25 cellular contexts compared by ENCODE assay signal in the genomic region with DNA sequence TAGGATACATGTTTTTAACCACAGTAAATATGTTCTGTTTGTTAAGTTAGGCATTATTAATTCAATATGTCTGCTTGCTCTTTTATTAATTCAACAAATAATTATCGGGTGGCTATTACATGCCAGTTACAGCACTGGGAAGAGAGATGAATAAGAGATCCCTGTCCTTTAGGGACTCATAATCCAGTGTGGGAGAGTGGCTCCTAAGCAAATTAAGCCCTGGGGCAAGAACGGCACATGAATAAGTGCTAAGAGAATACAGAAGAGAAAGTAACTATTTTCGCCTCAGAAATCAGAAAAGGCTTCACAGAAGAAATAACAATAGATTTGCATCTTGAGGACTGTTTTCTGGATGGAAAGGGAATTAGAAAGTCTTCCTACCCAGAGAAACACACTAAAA.
"Had no signal": no experiment of that assay in that cellular context is flagged by ENCODE, and none has a peak within 500 bp of the region (broad histone marks: within the 10 kb centered on the region; RNA-seq: fewer than 3 reads in every experiment).

No MANE protein-coding gene starts in this region.

- H3K4me3 Mint-ChIP-seq: activated CD4-positive, alpha-beta memory T cell treated with anti-CD3 and anti-CD28 coated beads, Interleukin-2, amount 10 ng/mL, durations not matched to agents 7 days and 5 days; activated CD4-positive, alpha-beta T cell treated with anti-CD3 and anti-CD28 coated beads, Interleukin-2, amount 10 ng/mL, durations not matched to agents 24 days and 14 days; activated naive CD4-positive, alpha-beta T cell treated with anti-CD3 and anti-CD28 coated beads, Interleukin-2, amount 50 U/mL, for 24 hours; activated naive CD8-positive, alpha-beta T cell treated with anti-CD3 and anti-CD28 coated beads, Interleukin-2, amount 50 U/mL, for 24 hours; activated T-cell treated with anti-CD3 and anti-CD28 coated beads, Interleukin-2, amount 50 U/mL, for 24 hours; nephron progenitor cell; stimulated activated effector memory CD8-positive, alpha-beta T cell treated with anti-CD3 and anti-CD28 coated beads, Interleukin-12 subunit alpha, Interleukin-12 subunit beta, amount 100 ng/mL, for 72 hours; stimulated activated naive CD8-positive, alpha-beta T cell treated with anti-CD3 and anti-CD28 coated beads, Interleukin-15, Interleukin-2, amounts not matched to agents 100 ng/mL and 50 ng/mL, for 24 hours; T-helper 17 cell had no signal

- DNase-seq: activated CD4-positive, alpha-beta memory T cell treated with anti-CD3 and anti-CD28 coated beads, Interleukin-2, amount 10 ng/mL, durations not matched to agents 7 days and 5 days; activated CD4-positive, alpha-beta T cell treated with anti-CD3 and anti-CD28 coated beads, Interleukin-2, amount 10 ng/mL, durations not matched to agents 24 days and 14 days; activated CD4-positive, CD25-positive, alpha-beta regulatory T cell treated with anti-CD3 and anti-CD28 coated beads, Interleukin-2, amount 50 U/mL, for 72 hours; activated CD8-positive, alpha-beta memory T cell treated with anti-CD3 and anti-CD28 coated beads, Interleukin-2, amount 50 U/mL, for 48 hours; activated naive CD8-positive, alpha-beta T cell treated with anti-CD3 and anti-CD28 coated beads, Interleukin-2, amount 50 U/mL, for 24 hours; activated T-cell treated with anti-CD3 and anti-CD28 coated beads, Interleukin-2, amount 50 U/mL, for 24 hours; amygdala; dermis blood vessel endothelial cell; effector CD8-positive, alpha-beta T cell; erythroblast; head of caudate nucleus; kidney glomerular epithelial cell; nephron progenitor cell; ovary; retina; small intestine; stimulated activated CD4-positive, alpha-beta T cell treated with anti-CD3 and anti-CD28 coated beads, Interleukin-4, amount 100 ng/mL, for 24 hours; T-helper 17 cell; T1000; upper lobe of left lung had no signal

- H3K36me3 ChIP-seq: ovary, upper lobe of left lung, vagina had no signal

- H3K27me3 Mint-ChIP-seq: activated CD4-positive, alpha-beta memory T cell treated with anti-CD3 and anti-CD28 coated beads, Interleukin-2, amount 10 ng/mL, durations not matched to agents 7 days and 5 days; activated CD4-positive, alpha-beta T cell treated with anti-CD3 and anti-CD28 coated beads, Interleukin-2, amount 10 ng/mL, durations not matched to agents 24 days and 14 days; activated naive CD4-positive, alpha-beta T cell treated with anti-CD3 and anti-CD28 coated beads, Interleukin-2, amount 50 U/mL, for 24 hours; activated naive CD8-positive, alpha-beta T cell treated with anti-CD3 and anti-CD28 coated beads, Interleukin-2, amount 50 U/mL, for 24 hours; activated T-cell treated with anti-CD3 and anti-CD28 coated beads, Interleukin-2, amount 50 U/mL, for 24 hours; progenitor cell of endocrine pancreas; stimulated activated naive CD8-positive, alpha-beta T cell treated with anti-CD3 and anti-CD28 coated beads, Interleukin-15, Interleukin-2, amounts not matched to agents 100 ng/mL and 50 ng/mL, for 24 hours; T-helper 17 cell had no signal

- H3K9me3 Mint-ChIP-seq: activated CD4-positive, alpha-beta memory T cell treated with anti-CD3 and anti-CD28 coated beads, Interleukin-2, amount 10 ng/mL, durations not matched to agents 7 days and 5 days; activated CD4-positive, alpha-beta T cell treated with anti-CD3 and anti-CD28 coated beads, Interleukin-2, amount 10 ng/mL, durations not matched to agents 24 days and 14 days; activated naive CD4-positive, alpha-beta T cell treated with anti-CD3 and anti-CD28 coated beads, Interleukin-2, amount 50 U/mL, for 24 hours; activated naive CD8-positive, alpha-beta T cell treated with anti-CD3 and anti-CD28 coated beads, Interleukin-2, amount 50 U/mL, for 24 hours; activated T-cell treated with anti-CD3 and anti-CD28 coated beads, Interleukin-2, amount 50 U/mL, for 24 hours; nephron progenitor cell; stimulated activated effector memory CD8-positive, alpha-beta T cell treated with anti-CD3 and anti-CD28 coated beads, Interleukin-12 subunit alpha, Interleukin-12 subunit beta, amount 100 ng/mL, for 72 hours; stimulated activated naive CD8-positive, alpha-beta T cell treated with anti-CD3 and anti-CD28 coated beads, Interleukin-15, Interleukin-2, amounts not matched to agents 100 ng/mL and 50 ng/mL, for 24 hours had no signal

- H3K4me3 ChIP-seq: ovary, upper lobe of left lung, vagina had no signal

- H3K9me3 ChIP-seq: ovary, upper lobe of left lung, vagina had no signal

- H3K27ac Mint-ChIP-seq: activated CD4-positive, alpha-beta memory T cell treated with anti-CD3 and anti-CD28 coated beads, Interleukin-2, amount 10 ng/mL, durations not matched to agents 7 days and 5 days; activated CD4-positive, alpha-beta T cell treated with anti-CD3 and anti-CD28 coated beads, Interleukin-2, amount 10 ng/mL, durations not matched to agents 24 days and 14 days; activated naive CD4-positive, alpha-beta T cell treated with anti-CD3 and anti-CD28 coated beads, Interleukin-2, amount 50 U/mL, for 24 hours; activated naive CD8-positive, alpha-beta T cell treated with anti-CD3 and anti-CD28 coated beads, Interleukin-2, amount 50 U/mL, for 24 hours; activated T-cell treated with anti-CD3 and anti-CD28 coated beads, Interleukin-2, amount 50 U/mL, for 24 hours; nephron progenitor cell; progenitor cell of endocrine pancreas; stimulated activated effector memory CD8-positive, alpha-beta T cell treated with anti-CD3 and anti-CD28 coated beads, Interleukin-12 subunit alpha, Interleukin-12 subunit beta, amount 100 ng/mL, for 72 hours; stimulated activated naive CD8-positive, alpha-beta T cell treated with anti-CD3 and anti-CD28 coated beads, Interleukin-15, Interleukin-2, amounts not matched to agents 100 ng/mL and 50 ng/mL, for 24 hours; T-helper 17 cell had no signal

- ATAC-seq: activated naive CD8-positive, alpha-beta T cell treated with anti-CD3 and anti-CD28 coated beads, Interleukin-2, amount 50 U/mL, for 24 hours; stimulated activated effector memory CD8-positive, alpha-beta T cell treated with anti-CD3 and anti-CD28 coated beads, Interleukin-12 subunit alpha, Interleukin-12 subunit beta, amount 100 ng/mL, for 72 hours; T-helper 17 cell had no signal

- H3K27me3 ChIP-seq: ovary, upper lobe of left lung, vagina had no signal

- H3K27ac ChIP-seq: ovary, upper lobe of left lung, vagina had no signal

- H3K4me1 Mint-ChIP-seq: activated CD4-positive, alpha-beta memory T cell treated with anti-CD3 and anti-CD28 coated beads, Interleukin-2, amount 10 ng/mL, durations not matched to agents 7 days and 5 days; activated CD4-positive, alpha-beta T cell treated with anti-CD3 and anti-CD28 coated beads, Interleukin-2, amount 10 ng/mL, durations not matched to agents 24 days and 14 days; activated naive CD8-positive, alpha-beta T cell treated with anti-CD3 and anti-CD28 coated beads, Interleukin-2, amount 50 U/mL, for 24 hours had no signal

- H3K36me3 Mint-ChIP-seq: stimulated activated effector memory CD8-positive, alpha-beta T cell treated with anti-CD3 and anti-CD28 coated beads, Interleukin-12 subunit alpha, Interleukin-12 subunit beta, amount 100 ng/mL, for 72 hours had no signal
